ENCODE assay signal across 8 cellular contexts in genomic region chr16:87951550-87952538, GRCh38. TPM values are rescaled to one million over a fixed set of nuclear protein-coding genes. Genes with fewer than 3 reads are reported as not detected.
DNase-seq lines count a peak whose midpoint lies in the region; ATAC-seq and TF ChIP-seq lines count a peak whose summit lies in the region.

No MANE protein-coding gene starts in this region.

- no peak for TF ChIP-seq EP300 in tibial nerve (IDR thresholded peaks at IDR 0.05)

- peak overlapping the region; percentile 94 to 100 (median 97) for H3K27ac ChIP-seq in tibial nerve

- H3K4me1 ChIP-seq in tibial nerve, result peaks cover 0 to 55% (median 34%) of the 10 kb centered on the region in 4 donors

- TF ChIP-seq CTCF in GM10266 (IDR thresholded peaks at IDR 0.05; ENCODE audit: control insufficient read depth, insufficient read depth, low read depth, missing control alignments) (peak; percentile 20), cardiac fibroblast (IDR thresholded peaks at IDR 0.05; ENCODE audit: low read depth, low read length) (peak; percentile 15), tibial nerve (IDR thresholded peaks at IDR 0.05) (peak in 1 of 5 experiments; percentile 4)

- ATAC-seq in GM21619 (IDR thresholded peaks at IDR 0.05; ENCODE audit: unreplicated experiment) (peak; percentile 4), GM18520 (IDR thresholded peaks at IDR 0.05; ENCODE audit: unreplicated experiment) (no peak), GM21786 (IDR thresholded peaks at IDR 0.05; ENCODE audit: unreplicated experiment) (no peak)

- peaks cover 0 to 12% (median 0%) of the 10 kb centered on the region in 3 donors for H3K36me3 ChIP-seq in tibial nerve

- no peak for TF ChIP-seq POLR2A in tibial nerve (IDR thresholded peaks at IDR 0.05)

- H3K27me3 ChIP-seq in tibial nerve, result no peaks in the 10 kb centered on the region

- WGBS in tibial nerve, 2 donors, result 3 to 7% methylated on average over 23 to 59 of the region's 82 CpGs

- H3K9me3 ChIP-seq in tibial nerve, result no peaks in the 10 kb centered on the region

- DNase-seq in GM10266 (ENCODE audit: extremely low spot score) (no peak), NCI-H2171 (lab: John Stamatoyannopoulos, UW) (peak; percentile 18), cardiac fibroblast (ENCODE audit: low read depth in 2 of 2) (peak in 1 of 2 donors; percentile 20), lung microvascular endothelial cell (ENCODE audit: low read depth in 2 of 2) (peak; percentile 31), tibial nerve (ENCODE audit: low spot score in 2 of 2) (no peak)

- peak overlapping the region; percentile 90 to 94 for H3K4me3 ChIP-seq in cardiac fibroblast (replicated peaks in 1 of 2; ENCODE audit: low read depth in 2 of 2, low read length in 2 of 2)
- peak overlapping the region; percentile 76 to 97 (median 94) for H3K4me3 ChIP-seq in tibial nerve

RNA-seq across cellular contexts. Expression of gene BANP, which starts 0.6 kb away (rescaled TPM):
- 9.4 and 18.8 TPM in 2 replicates for total RNA-seq in lung microvascular endothelial cell
- 10 to 100 TPM; 21.9 to 27.3 (median 24.6) TPM for total RNA-seq in tibial nerve

RNA-seq across cellular contexts. Expression of gene CA5A, which starts 15.5 kb away (rescaled TPM):
- total RNA-seq in lung microvascular endothelial cell (not detected in 2 replicates), tibial nerve (not detected)

Comparison
In these comparisons a context has a peak if more than half of its experiments do, and no peak if none do; other contexts are left out.
1. DNase-seq: peak in NCI-H2171 (single experiment) and lung microvascular endothelial cell (2 of 2); none in GM10266 (single experiment) and tibial nerve (0 of 2).